In the genomic region with DNA sequence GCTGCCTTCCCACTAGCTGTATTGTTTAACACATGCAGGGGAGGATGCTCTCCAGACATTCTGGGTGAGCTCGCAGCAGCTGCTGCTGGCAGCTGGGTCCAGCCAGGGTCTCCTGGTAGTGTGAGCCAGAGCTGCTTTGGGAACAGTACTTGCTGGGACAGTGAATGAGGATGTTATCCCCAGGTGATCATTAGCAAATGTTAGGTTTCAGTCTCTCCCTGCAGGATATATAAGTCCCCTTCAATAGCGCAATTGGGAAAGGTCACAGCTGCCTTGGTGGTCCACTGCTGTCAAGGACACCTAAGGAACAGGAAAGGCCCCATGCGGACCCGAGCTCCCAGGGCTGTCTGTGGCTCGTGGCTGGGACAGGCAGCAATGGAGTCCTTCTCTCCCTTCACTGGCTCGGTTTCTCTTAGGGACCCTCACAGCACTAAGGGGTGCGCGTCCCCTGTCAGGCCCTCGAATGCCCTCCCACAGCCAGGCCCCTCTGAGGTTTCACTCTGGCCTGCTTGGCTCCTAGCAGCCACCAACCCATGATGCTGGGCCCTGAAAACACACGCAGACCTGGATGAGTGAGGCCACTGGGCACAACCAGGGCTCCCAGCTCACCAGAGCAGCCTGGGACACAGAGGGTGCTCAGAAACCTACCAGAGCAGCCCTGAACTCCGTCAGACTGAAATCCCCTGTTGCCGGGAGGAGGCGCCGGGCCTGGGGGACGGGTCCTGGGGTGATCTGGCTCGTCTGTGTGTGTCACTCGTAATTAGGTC, we compare ENCODE assay signal across 1 cellular context.
TF ChIP-seq lines count a peak whose summit lies in the region.

No MANE protein-coding gene starts in this region.

TF ChIP-seq in WTC11, 78 proteins besides CTCF, POLR2A, EP300 and RAD21 (continued from another document):
- TF ChIP-seq, protein P1, sequence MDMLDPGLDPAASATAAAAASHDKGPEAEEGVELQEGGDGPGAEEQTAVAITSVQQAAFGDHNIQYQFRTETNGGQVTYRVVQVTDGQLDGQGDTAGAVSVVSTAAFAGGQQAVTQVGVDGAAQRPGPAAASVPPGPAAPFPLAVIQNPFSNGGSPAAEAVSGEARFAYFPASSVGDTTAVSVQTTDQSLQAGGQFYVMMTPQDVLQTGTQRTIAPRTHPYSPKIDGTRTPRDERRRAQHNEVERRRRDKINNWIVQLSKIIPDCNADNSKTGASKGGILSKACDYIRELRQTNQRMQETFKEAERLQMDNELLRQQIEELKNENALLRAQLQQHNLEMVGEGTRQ (CRISPR knock-in tag; IDR thresholded peaks at IDR 0.05): 0 out of 2 replicates have a peak, but pooled peaks have one; percentile 7
- TF ChIP-seq, protein P2, sequence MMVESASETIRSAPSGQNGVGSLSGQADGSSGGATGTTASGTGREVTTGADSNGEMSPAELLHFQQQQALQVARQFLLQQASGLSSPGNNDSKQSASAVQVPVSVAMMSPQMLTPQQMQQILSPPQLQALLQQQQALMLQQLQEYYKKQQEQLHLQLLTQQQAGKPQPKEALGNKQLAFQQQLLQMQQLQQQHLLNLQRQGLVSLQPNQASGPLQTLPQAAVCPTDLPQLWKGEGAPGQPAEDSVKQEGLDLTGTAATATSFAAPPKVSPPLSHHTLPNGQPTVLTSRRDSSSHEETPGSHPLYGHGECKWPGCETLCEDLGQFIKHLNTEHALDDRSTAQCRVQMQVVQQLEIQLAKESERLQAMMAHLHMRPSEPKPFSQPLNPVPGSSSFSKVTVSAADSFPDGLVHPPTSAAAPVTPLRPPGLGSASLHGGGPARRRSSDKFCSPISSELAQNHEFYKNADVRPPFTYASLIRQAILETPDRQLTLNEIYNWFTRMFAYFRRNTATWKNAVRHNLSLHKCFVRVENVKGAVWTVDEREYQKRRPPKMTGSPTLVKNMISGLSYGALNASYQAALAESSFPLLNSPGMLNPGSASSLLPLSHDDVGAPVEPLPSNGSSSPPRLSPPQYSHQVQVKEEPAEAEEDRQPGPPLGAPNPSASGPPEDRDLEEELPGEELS (CRISPR knock-in tag; IDR thresholded peaks at IDR 0.05): peak; percentile 22; the same call in 1 of the 2 replicates
- TF ChIP-seq, protein P3, sequence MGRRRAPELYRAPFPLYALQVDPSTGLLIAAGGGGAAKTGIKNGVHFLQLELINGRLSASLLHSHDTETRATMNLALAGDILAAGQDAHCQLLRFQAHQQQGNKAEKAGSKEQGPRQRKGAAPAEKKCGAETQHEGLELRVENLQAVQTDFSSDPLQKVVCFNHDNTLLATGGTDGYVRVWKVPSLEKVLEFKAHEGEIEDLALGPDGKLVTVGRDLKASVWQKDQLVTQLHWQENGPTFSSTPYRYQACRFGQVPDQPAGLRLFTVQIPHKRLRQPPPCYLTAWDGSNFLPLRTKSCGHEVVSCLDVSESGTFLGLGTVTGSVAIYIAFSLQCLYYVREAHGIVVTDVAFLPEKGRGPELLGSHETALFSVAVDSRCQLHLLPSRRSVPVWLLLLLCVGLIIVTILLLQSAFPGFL (CRISPR knock-in tag; IDR thresholded peaks at IDR 0.05; ENCODE audit: borderline replicate concordance): no peak
- TF ChIP-seq, protein P4, sequence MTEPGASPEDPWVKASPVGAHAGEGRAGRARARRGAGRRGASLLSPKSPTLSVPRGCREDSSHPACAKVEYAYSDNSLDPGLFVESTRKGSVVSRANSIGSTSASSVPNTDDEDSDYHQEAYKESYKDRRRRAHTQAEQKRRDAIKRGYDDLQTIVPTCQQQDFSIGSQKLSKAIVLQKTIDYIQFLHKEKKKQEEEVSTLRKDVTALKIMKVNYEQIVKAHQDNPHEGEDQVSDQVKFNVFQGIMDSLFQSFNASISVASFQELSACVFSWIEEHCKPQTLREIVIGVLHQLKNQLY (CRISPR knock-in tag; IDR thresholded peaks at IDR 0.05): no peak
- TF ChIP-seq, protein P5, sequence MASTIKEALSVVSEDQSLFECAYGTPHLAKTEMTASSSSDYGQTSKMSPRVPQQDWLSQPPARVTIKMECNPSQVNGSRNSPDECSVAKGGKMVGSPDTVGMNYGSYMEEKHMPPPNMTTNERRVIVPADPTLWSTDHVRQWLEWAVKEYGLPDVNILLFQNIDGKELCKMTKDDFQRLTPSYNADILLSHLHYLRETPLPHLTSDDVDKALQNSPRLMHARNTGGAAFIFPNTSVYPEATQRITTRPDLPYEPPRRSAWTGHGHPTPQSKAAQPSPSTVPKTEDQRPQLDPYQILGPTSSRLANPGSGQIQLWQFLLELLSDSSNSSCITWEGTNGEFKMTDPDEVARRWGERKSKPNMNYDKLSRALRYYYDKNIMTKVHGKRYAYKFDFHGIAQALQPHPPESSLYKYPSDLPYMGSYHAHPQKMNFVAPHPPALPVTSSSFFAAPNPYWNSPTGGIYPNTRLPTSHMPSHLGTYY (CRISPR knock-in tag; IDR thresholded peaks at IDR 0.05): no peak
- TF ChIP-seq JAZF1 (CRISPR knock-in tag; IDR thresholded peaks at IDR 0.05) (no peak), ZNF317 (CRISPR knock-in tag; IDR thresholded peaks at IDR 0.05; ENCODE audit: borderline replicate concordance, low read depth) (no peak), ZNF423 (CRISPR knock-in tag; IDR thresholded peaks at IDR 0.05) (peak; percentile 75), ZNF263 (CRISPR knock-in tag; IDR thresholded peaks at IDR 0.05; ENCODE audit: low read depth) (no peak), ESRRA (CRISPR knock-in tag; IDR thresholded peaks at IDR 0.05; ENCODE audit: borderline replicate concordance) (0 out of 2 replicates have a peak, but pooled peaks have one; percentile 23), NFATC4 (CRISPR knock-in tag; IDR thresholded peaks at IDR 0.05) (no peak), NR2C2 (CRISPR knock-in tag; IDR thresholded peaks at IDR 0.05) (no peak), PRRX2 (CRISPR knock-in tag; IDR thresholded peaks at IDR 0.05) (no peak)
